Comparison of ENCODE assay signal across 9 cellular contexts in genomic region chr3:178536271-178537079, GRCh38. TPM values are rescaled to one million over a fixed set of nuclear protein-coding genes. Genes with fewer than 3 reads are reported as not detected.
DNase-seq lines count a peak whose midpoint lies in the region; ATAC-seq and TF ChIP-seq lines count a peak whose summit lies in the region.
"Had no signal": no experiment of that assay in that cellular context is flagged by ENCODE, and none has a peak within 500 bp of the region (broad histone marks: within the 10 kb centered on the region; RNA-seq: fewer than 3 reads in every experiment).

Gene KCNMB2, plus strand, starts transcription at chr3:178536436.

- in situ Hi-C loops in HAP-1 (cut with MboI; ENCODE audit: low sequenced_read_pairs), result no loop called here

- H3K27me3 ChIP-seq in HAP-1 (ENCODE audit: low read depth) (no peaks in the 10 kb centered on the region), right atrium auricular region (no peaks in the 10 kb centered on the region), skeletal muscle satellite cell (ENCODE audit: control insufficient read depth, insufficient read depth, low read length) (peaks cover 7% of the 10 kb centered on the region)

- H3K4me1 ChIP-seq in HAP-1 (peaks cover 16% of the 10 kb centered on the region), right atrium auricular region (no peaks in the 10 kb centered on the region), skeletal muscle satellite cell (ENCODE audit: control insufficient read depth, insufficient read depth, low read length) (peaks cover 12% of the 10 kb centered on the region)

- ATAC-seq in HG03565 (IDR thresholded peaks at IDR 0.05; ENCODE audit: unreplicated experiment), result no peak
- ATAC-seq in GM19452 (IDR thresholded peaks at IDR 0.05; ENCODE audit: unreplicated experiment), result no peak

- H3K9me3 ChIP-seq in HAP-1, result no peaks in the 10 kb centered on the region
- H3K9me3 ChIP-seq in right atrium auricular region, result no peaks in the 10 kb centered on the region
- no peaks in the 10 kb centered on the region for H3K9me3 ChIP-seq in skeletal muscle satellite cell (replicated peaks; ENCODE audit: low read length)

- H3K4me3 ChIP-seq in HAP-1, result peak within 1 kb of the TSS; percentile 8
- H3K4me3 ChIP-seq in right atrium auricular region, result peak within 1 kb of the TSS; percentile 50 to 57
- peak within 1 kb of the TSS; percentile 68 for H3K4me3 ChIP-seq in skeletal muscle satellite cell (ENCODE audit: low read length)

- H3K4me2 ChIP-seq in skeletal muscle satellite cell (ENCODE audit: low read length), result peak within 1 kb of the TSS; percentile 84

- DNase-seq in HAP-1 (ENCODE audit: low spot score in 2 of 2), result peak in 1 of 2 experiments; percentile 20
- DNase-seq in RPMI7951 (ENCODE audit: low read depth), result peak; percentile 78
- no peak for DNase-seq in right atrium auricular region (ENCODE audit: low spot score)
- no peak for DNase-seq in AML-193 (lab: John Stamatoyannopoulos, UW)
- DNase-seq in GM10266 (ENCODE audit: extremely low spot score), result no peak

- H3K27ac ChIP-seq in right atrium auricular region, result peak within 1 kb of the TSS; percentile 61 to 68

- peak within 1 kb of the TSS; percentile 12 for H3K9ac ChIP-seq in skeletal muscle satellite cell (ENCODE audit: low read depth, low read length)

- H3K36me3 ChIP-seq in HAP-1 (replicated peaks) (no peaks in the 10 kb centered on the region), right atrium auricular region (no peaks in the 10 kb centered on the region), skeletal muscle satellite cell (ENCODE audit: insufficient read depth, low read length) (no peaks in the 10 kb centered on the region)

- TF ChIP-seq CTCF in right atrium auricular region (IDR thresholded peaks at IDR 0.05) (no peak), GM10266 (IDR thresholded peaks at IDR 0.05; ENCODE audit: control insufficient read depth, insufficient read depth, low read depth, missing control alignments) (no peak)

RNA-seq across cellular contexts. Expression of gene KCNMB2, which starts in this region (rescaled TPM):
- 23.0 and 27.4 TPM in 2 replicates for total RNA-seq in RPMI7951 (2014; rRNA removed; shearing (Covaris generic))
- 10 to 100 TPM in 1 of 2 donors, 1 to 10 TPM in 1; 2.8 to 18.2 TPM for total RNA-seq in right atrium auricular region
- total RNA-seq in skeletal muscle satellite cell (2012; rRNA removed), result not detected in 2 replicates
- total RNA-seq: lung microvascular endothelial cell had no signal

Comparison
In these comparisons a context has a peak if more than half of its experiments do, and no peak if none do; other contexts are left out.
1. H3K4me3 ChIP-seq: peak in every context shown above with its lines; median percentile 68 in skeletal muscle satellite cell; 54 in right atrium auricular region; 8 in HAP-1.